ENCODE assay signal across 13 cellular contexts in the genomic region with DNA sequence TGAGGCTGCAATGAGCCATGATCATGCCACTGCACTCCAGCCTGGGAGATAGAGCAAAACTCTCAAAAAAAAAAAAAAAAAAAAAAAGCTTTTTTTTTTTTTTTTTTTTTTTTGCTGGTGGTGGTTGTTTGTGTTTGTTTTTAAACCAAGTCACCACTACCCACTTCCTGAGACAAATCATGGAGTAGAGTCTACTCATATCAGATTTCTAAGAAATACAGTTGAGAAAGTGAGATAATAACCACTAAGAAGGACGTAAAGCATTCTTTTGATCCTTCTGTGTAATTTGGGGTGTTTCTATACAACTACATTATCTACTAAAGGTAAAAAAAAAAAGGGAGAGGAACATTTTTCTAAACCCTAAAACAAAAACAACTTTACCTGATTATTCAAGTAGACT. TPM values are rescaled to one million over a fixed set of nuclear protein-coding genes. Genes with fewer than 3 reads are reported as not detected.
DNase-seq lines count a peak whose midpoint lies in the region; ATAC-seq lines count a peak whose summit lies in the region.
"Had no signal": no experiment of that assay in that cellular context is flagged by ENCODE, and none has a peak within 500 bp of the region (broad histone marks: within the 10 kb centered on the region; RNA-seq: fewer than 3 reads in every experiment).

No MANE protein-coding gene starts in this region.

- H3K4me3 ChIP-seq in CD4-positive, CD25-positive, alpha-beta regulatory T cell (ENCODE audit: low read depth, low read length) = peak overlapping the region; percentile 31
- H3K4me3 ChIP-seq in mesodermal cell (ENCODE audit: extremely low read depth, insufficient read depth, low read length, poor library complexity, severe bottlenecking) = no peak overlapping the region
- H3K4me3 ChIP-seq: mucosa of descending colon had no signal

- intact Hi-C loops in activated T-helper 1 cell treated with anti-CD3 and anti-CD28 coated beads, Interleukin-12 subunit alpha, Interleukin-12 subunit beta, Interleukin-2, Interleukin-4 antibody, amounts not matched to agents 30 ng/mL and 10 ng/mL and 1 ng/mL, durations not matched to agents 14 hours and 24 hours and 36 hours (cut with micrococcal nuclease) = loop anchor here (1.0 to 10.0 kb wide), 5 partner anchors 9 to 294 kb away; no protein-coding TSS in a partner anchor

- no peaks in the 10 kb centered on the region for H3K36me3 ChIP-seq in CD4-positive, CD25-positive, alpha-beta regulatory T cell (ENCODE audit: control insufficient read depth, insufficient read depth, low read length)
- H3K36me3 ChIP-seq in mesodermal cell (ENCODE audit: control insufficient read depth, insufficient read depth, low read length) = peaks cover 5% of the 10 kb centered on the region

- peaks cover 19% of the 10 kb centered on the region for H3K4me1 ChIP-seq in CD4-positive, CD25-positive, alpha-beta regulatory T cell (ENCODE audit: control insufficient read depth, insufficient read depth, low read length, poor library complexity, severe bottlenecking)
- H3K4me1 ChIP-seq in mesodermal cell (ENCODE audit: control insufficient read depth, insufficient read depth, low read length, poor library complexity, severe bottlenecking) = peaks cover 22% of the 10 kb centered on the region

- H3K27me3 Mint-ChIP-seq in CD4-positive, CD25-positive, alpha-beta regulatory T cell = peaks cover 8% of the 10 kb centered on the region
- H3K27me3 Mint-ChIP-seq in activated T-helper 1 cell treated with anti-CD3 and anti-CD28 coated beads, Interleukin-12 subunit alpha, Interleukin-12 subunit beta, Interleukin-2, Interleukin-4 antibody, amounts not matched to agents 30 ng/mL and 10 ng/mL and 1 ng/mL, durations not matched to agents 14 hours and 24 hours and 36 hours (ENCODE audit: insufficient read depth) = peaks cover 48% of the 10 kb centered on the region

- peaks cover 10 to 33% (median 18%) of the 10 kb centered on the region in 4 donors for H3K4me1 Mint-ChIP-seq in CD4-positive, CD25-positive, alpha-beta regulatory T cell
- H3K4me1 Mint-ChIP-seq in activated T-helper 1 cell treated with anti-CD3 and anti-CD28 coated beads, Interleukin-12 subunit alpha, Interleukin-12 subunit beta, Interleukin-2, Interleukin-4 antibody, amounts not matched to agents 30 ng/mL and 10 ng/mL and 1 ng/mL, durations not matched to agents 14 hours and 24 hours and 36 hours (ENCODE audit: low read depth) = peaks cover 33% of the 10 kb centered on the region

- peak overlapping the region; percentile 33 to 75 (median 57) for H3K27ac Mint-ChIP-seq in CD4-positive, CD25-positive, alpha-beta regulatory T cell
- H3K27ac Mint-ChIP-seq in activated T-helper 1 cell treated with anti-CD3 and anti-CD28 coated beads, Interleukin-12 subunit alpha, Interleukin-12 subunit beta, Interleukin-2, Interleukin-4 antibody, amounts not matched to agents 30 ng/mL and 10 ng/mL and 1 ng/mL, durations not matched to agents 14 hours and 24 hours and 36 hours = peak overlapping the region; percentile 70

- H3K9me3 Mint-ChIP-seq in CD4-positive, CD25-positive, alpha-beta regulatory T cell = no peaks in the 10 kb centered on the region
- no peaks in the 10 kb centered on the region for H3K9me3 Mint-ChIP-seq in activated T-helper 1 cell treated with anti-CD3 and anti-CD28 coated beads, Interleukin-12 subunit alpha, Interleukin-12 subunit beta, Interleukin-2, Interleukin-4 antibody, amounts not matched to agents 30 ng/mL and 10 ng/mL and 1 ng/mL, durations not matched to agents 14 hours and 24 hours and 36 hours

- H3K27ac ChIP-seq in CD4-positive, CD25-positive, alpha-beta regulatory T cell (ENCODE audit: insufficient read depth, low read length, poor library complexity, severe bottlenecking) = no peak overlapping the region
- H3K27ac ChIP-seq in mesodermal cell (ENCODE audit: low read depth, low read length, severe bottlenecking) = peak overlapping the region; percentile 52

- H3K36me3 Mint-ChIP-seq in CD4-positive, CD25-positive, alpha-beta regulatory T cell = no peaks in the 10 kb centered on the region
- no peaks in the 10 kb centered on the region for H3K36me3 Mint-ChIP-seq in activated T-helper 1 cell treated with anti-CD3 and anti-CD28 coated beads, Interleukin-12 subunit alpha, Interleukin-12 subunit beta, Interleukin-2, Interleukin-4 antibody, amounts not matched to agents 30 ng/mL and 10 ng/mL and 1 ng/mL, durations not matched to agents 14 hours and 24 hours and 36 hours (ENCODE audit: low read depth)

- no peaks in the 10 kb centered on the region for H3K27me3 ChIP-seq in CD4-positive, CD25-positive, alpha-beta regulatory T cell (ENCODE audit: control insufficient read depth, insufficient read depth, low read length)

- H3K9me3 ChIP-seq in CD4-positive, CD25-positive, alpha-beta regulatory T cell (ENCODE audit: control insufficient read depth in 2 of 2, low read length in 2 of 2) = no peaks in the 10 kb centered on the region
- no peaks in the 10 kb centered on the region for H3K9me3 ChIP-seq in mesodermal cell (ENCODE audit: control insufficient read depth, low read length)
- H3K9me3 ChIP-seq: mucosa of descending colon had no signal

- peak in 2 of 3 donors; percentile 59 to 78 for DNase-seq in CD4-positive, CD25-positive, alpha-beta regulatory T cell
- peak; percentile 30 for DNase-seq in HCEC 1CT
- no peak for DNase-seq in activated T-helper 1 cell treated with anti-CD3 and anti-CD28 coated beads, Interleukin-12 subunit alpha, Interleukin-12 subunit beta, Interleukin-2, Interleukin-4 antibody, amounts not matched to agents 30 ng/mL and 10 ng/mL and 1 ng/mL, durations not matched to agents 14 hours and 24 hours and 36 hours (ENCODE audit: low spot score)
- DNase-seq in NCI-H510A treated with DMSO at 0.1 percent for 48 hours (lab: John Stamatoyannopoulos, UW) = no peak
- no peak for DNase-seq in HuH-7.5 (ENCODE audit: low spot score)
- no peak for DNase-seq in HT-29 (ENCODE audit: low spot score)
- DNase-seq: activated CD4-positive, alpha-beta T cell treated with anti-CD3 and anti-CD28 coated beads for 4 hours; AML-193; DMS79; MM.1S; mucosa of descending colon; NCI-H2081 treated with DMSO at 0.1 percent for 48 hours had no signal

- H3K4me3 Mint-ChIP-seq in CD4-positive, CD25-positive, alpha-beta regulatory T cell = peak overlapping the region; percentile 15 to 77 (median 57)
- H3K4me3 Mint-ChIP-seq in activated T-helper 1 cell treated with anti-CD3 and anti-CD28 coated beads, Interleukin-12 subunit alpha, Interleukin-12 subunit beta, Interleukin-2, Interleukin-4 antibody, amounts not matched to agents 30 ng/mL and 10 ng/mL and 1 ng/mL, durations not matched to agents 14 hours and 24 hours and 36 hours = peak overlapping the region; percentile 67

- no CpG with 5 or more reads among the region's 1 CpG for WGBS in mesodermal cell (ENCODE audit: insufficient coverage in 2 of 2), 2 experiments

- peak; percentile 91 to 92 for ATAC-seq in CD4-positive, CD25-positive, alpha-beta regulatory T cell (ENCODE audit: low read depth in 2 of 2)
- ATAC-seq: mucosa of descending colon had no signal

RNA-seq across cellular contexts. Expression of gene AXIN2, which starts 38.0 kb away (rescaled TPM):
- 17.9 TPM for total RNA-seq in CD4-positive, CD25-positive, alpha-beta regulatory T cell
- 1 to 10 TPM in 3 of 4 donors, under 1 TPM in 1; 0.80 to 3.9 (median 1.7) TPM for polyA plus RNA-seq in CD4-positive, CD25-positive, alpha-beta regulatory T cell
- 4.9 and 5.6 TPM in 2 replicates for total RNA-seq in activated T-helper 1 cell treated with anti-CD3 and anti-CD28 coated beads, Interleukin-12 subunit alpha, Interleukin-12 subunit beta, Interleukin-2, Interleukin-4 antibody, amounts not matched to agents 30 ng/mL and 10 ng/mL and 1 ng/mL, durations not matched to agents 14 hours and 24 hours and 36 hours
- 32.4 TPM for polyA plus RNA-seq in mesodermal cell (2013, experiment 1 of 2)
- polyA plus RNA-seq in mesodermal cell (2013, experiment 2 of 2) = 26.7 TPM
- total RNA-seq in HT-29 (2014; rRNA removed; shearing (Covaris generic)) = 58.9 and 72.1 TPM in 2 replicates

Comparison
In these comparisons a context has a peak if more than half of its experiments do, and no peak if none do; other contexts are left out.
1. DNase-seq: peak in CD4-positive, CD25-positive, alpha-beta regulatory T cell (2 of 3) and HCEC 1CT (single experiment); none in activated T-helper 1 cell treated with anti-CD3 and anti-CD28 coated beads, Interleukin-12 subunit alpha, Interleukin-12 subunit beta, Interleukin-2, Interleukin-4 antibody, amounts not matched to agents 30 ng/mL and 10 ng/mL and 1 ng/mL, durations not matched to agents 14 hours and 24 hours and 36 hours (single experiment), NCI-H510A treated with DMSO at 0.1 percent for 48 hours (single experiment), HuH-7.5 (single experiment) and HT-29 (single experiment).